11 cellular contexts compared by ENCODE assay signal in genomic region chr6:7200598-7201443, GRCh38.
DNase-seq lines count a peak whose midpoint lies in the region; ATAC-seq and TF ChIP-seq lines count a peak whose summit lies in the region.
"Had no signal": no experiment of that assay in that cellular context is flagged by ENCODE, and none has a peak within 500 bp of the region (broad histone marks: within the 10 kb centered on the region; RNA-seq: fewer than 3 reads in every experiment).

No MANE protein-coding gene starts in this region.

- DNase-seq in T47D (ENCODE audit: low read depth in 1 of 2, low spot score in 1 of 2) (peak; percentile 60 to 93), MCF 10A (ENCODE audit: unreplicated experiment) (no peak), activated B cell treated with CpG ODN at 0.5 μM for 24 hours (no peak), memory B cell (ENCODE audit: low spot score in 2 of 2) (no peak), vagina (ENCODE audit: extremely low spot score in 2 of 2) (no peak), NK-92 (lab: John Stamatoyannopoulos, UW; ENCODE audit: unreplicated experiment) (no peak)
- DNase-seq: activated T-cell treated with anti-CD3 and anti-CD28 coated beads, Interleukin-2, amount 50 U/mL, for 48 hours; NCI-H146; nephron progenitor cell had no signal

- H3K27me3 ChIP-seq in vagina = no peaks in the 10 kb centered on the region

- H3K4me3 ChIP-seq in vagina = peak overlapping the region in 1 of 2 donors; percentile 5

- ATAC-seq in activated B cell treated with CpG ODN at 0.5 μM for 24 hours (ENCODE audit: low read depth) = no peak
- no peak for ATAC-seq in memory B cell (ENCODE audit: low read depth)
- ATAC-seq in GM21717 (IDR thresholded peaks at IDR 0.05; ENCODE audit: unreplicated experiment) = no peak
- no peak for ATAC-seq in GM21737 (IDR thresholded peaks at IDR 0.05; ENCODE audit: unreplicated experiment)

- peaks cover 60% of the 10 kb centered on the region for H3K36me3 Mint-ChIP-seq in MCF 10A (ENCODE audit: insufficient read depth, unreplicated experiment)
- peaks cover 42% of the 10 kb centered on the region for H3K36me3 Mint-ChIP-seq in activated B cell treated with CpG ODN at 0.5 μM for 24 hours (ENCODE audit: low read depth)
- H3K36me3 Mint-ChIP-seq in memory B cell = peaks cover 5% of the 10 kb centered on the region

- intact Hi-C loops in MCF 10A (cut with micrococcal nuclease) (no loop called here), activated B cell treated with CpG ODN at 0.5 μM for 24 hours (cut with micrococcal nuclease) (loop anchor here (5.0 kb wide), 2 partner anchors 36 to 399 kb away; no protein-coding TSS in a partner anchor), vagina (cut with DNase I) (no loop called here)

- no TSS peak for BruUV-seq in MCF 10A (replicated peaks; lab: Mats Ljungman, UMichigan)

- no peak overlapping the region for H3K27ac Mint-ChIP-seq in MCF 10A (ENCODE audit: low read depth, unreplicated experiment)
- peak overlapping the region; percentile 68 for H3K27ac Mint-ChIP-seq in activated B cell treated with CpG ODN at 0.5 μM for 24 hours
- H3K27ac Mint-ChIP-seq in memory B cell = peak overlapping the region; percentile 0
- H3K27ac Mint-ChIP-seq: nephron progenitor cell had no signal

- POLR2A ChIA-PET in MCF 10A (lab: Yijun Ruan, JAX) = interaction anchor here (1.0 kb wide), 1 partner anchor 8 kb away, joined by 3 read pairs; no protein-coding TSS in a partner anchor
- POLR2A ChIA-PET in activated B cell treated with CpG ODN at 0.5 μM for 24 hours (lab: Charles Lee) = interaction anchor here (0.6 to 2.0 kb wide), 2 partner anchors 91 to 540 kb away, joined by 3 to 6 read pairs; no protein-coding TSS in a partner anchor

- H3K9me3 ChIP-seq in vagina = no peaks in the 10 kb centered on the region

- H3K27me3 Mint-ChIP-seq in MCF 10A (ENCODE audit: insufficient read depth, unreplicated experiment) = no peaks in the 10 kb centered on the region
- no peaks in the 10 kb centered on the region for H3K27me3 Mint-ChIP-seq in activated B cell treated with CpG ODN at 0.5 μM for 24 hours
- H3K27me3 Mint-ChIP-seq in memory B cell = no peaks in the 10 kb centered on the region

- TF ChIP-seq POLR2A in vagina (IDR thresholded peaks at IDR 0.05) = no peak

- H3K4me3 Mint-ChIP-seq in MCF 10A (ENCODE audit: unreplicated experiment) (no peak overlapping the region), activated B cell treated with CpG ODN at 0.5 μM for 24 hours (no peak overlapping the region), memory B cell (no peak overlapping the region)
- H3K4me3 Mint-ChIP-seq: nephron progenitor cell had no signal

- peaks cover 0 to 1% of the 10 kb centered on the region in 2 donors for H3K36me3 ChIP-seq in vagina

- H3K4me1 ChIP-seq in vagina = peaks cover 37% of the 10 kb centered on the region

- peak overlapping the region; percentile 42 for H3K27ac ChIP-seq in vagina

- CTCF ChIA-PET in MCF 10A (lab: Yijun Ruan, JAX) (interaction anchor here (0.6 to 0.7 kb wide), 2 partner anchors 482 to 500 kb away, joined by 3 read pairs; no protein-coding TSS in a partner anchor), activated B cell treated with CpG ODN at 0.5 μM for 24 hours (lab: Charles Lee) (no interaction called here)

- H3K9me3 Mint-ChIP-seq in MCF 10A (ENCODE audit: unreplicated experiment) = no peaks in the 10 kb centered on the region
- no peaks in the 10 kb centered on the region for H3K9me3 Mint-ChIP-seq in activated B cell treated with CpG ODN at 0.5 μM for 24 hours
- no peaks in the 10 kb centered on the region for H3K9me3 Mint-ChIP-seq in memory B cell
- H3K9me3 Mint-ChIP-seq: nephron progenitor cell had no signal

- in situ Hi-C loops in T47D (cut with HindIII; ENCODE audit: low pct_unique_long_range_greater_than_20kb, low sequenced_read_pairs) = no loop called here

- no peak for TF ChIP-seq CTCF in MCF 10A (IDR thresholded peaks at IDR 0.05; ENCODE audit: unreplicated experiment)
- TF ChIP-seq CTCF in activated B cell treated with CpG ODN at 0.5 μM for 24 hours (IDR thresholded peaks at IDR 0.05) = no peak
- no peak for TF ChIP-seq CTCF in vagina (IDR thresholded peaks at IDR 0.05)

- H3K4me1 Mint-ChIP-seq in MCF 10A (ENCODE audit: insufficient read depth, unreplicated experiment) (no peaks in the 10 kb centered on the region), activated B cell treated with CpG ODN at 0.5 μM for 24 hours (peaks cover 53% of the 10 kb centered on the region), memory B cell (peaks cover 40% of the 10 kb centered on the region)

Comparison
In these comparisons a context has a peak if more than half of its experiments do, and no peak if none do; other contexts are left out.
1. DNase-seq: peak in T47D (2 of 2); none in MCF 10A (single experiment), activated B cell treated with CpG ODN at 0.5 μM for 24 hours (single experiment), memory B cell (0 of 2), vagina (0 of 2) and NK-92 (single experiment).